Comparison of ENCODE assay signal across 2 cellular contexts in the genomic region with DNA sequence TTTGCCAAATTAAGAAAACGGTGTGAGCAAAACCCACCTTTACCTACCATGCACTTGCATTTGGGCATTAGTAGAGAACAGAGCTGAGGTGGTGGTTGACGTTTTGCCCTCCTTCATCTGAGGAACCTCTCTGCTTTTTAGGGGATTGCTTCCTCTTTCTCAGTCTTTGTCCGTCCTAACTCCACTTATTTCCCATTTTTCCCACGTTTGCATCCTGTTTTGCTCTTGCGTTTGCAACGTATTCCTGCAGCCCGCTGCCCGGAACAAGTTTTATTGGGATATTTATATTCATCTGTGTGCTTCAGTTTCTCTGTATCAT.
TF ChIP-seq lines count a peak whose summit lies in the region.

No MANE protein-coding gene starts in this region.

TF ChIP-seq in GM12878, 131 proteins besides CTCF, POLR2A, EP300 and RAD21 (continued from another document and continues in another):
- TF ChIP-seq, protein P1, sequence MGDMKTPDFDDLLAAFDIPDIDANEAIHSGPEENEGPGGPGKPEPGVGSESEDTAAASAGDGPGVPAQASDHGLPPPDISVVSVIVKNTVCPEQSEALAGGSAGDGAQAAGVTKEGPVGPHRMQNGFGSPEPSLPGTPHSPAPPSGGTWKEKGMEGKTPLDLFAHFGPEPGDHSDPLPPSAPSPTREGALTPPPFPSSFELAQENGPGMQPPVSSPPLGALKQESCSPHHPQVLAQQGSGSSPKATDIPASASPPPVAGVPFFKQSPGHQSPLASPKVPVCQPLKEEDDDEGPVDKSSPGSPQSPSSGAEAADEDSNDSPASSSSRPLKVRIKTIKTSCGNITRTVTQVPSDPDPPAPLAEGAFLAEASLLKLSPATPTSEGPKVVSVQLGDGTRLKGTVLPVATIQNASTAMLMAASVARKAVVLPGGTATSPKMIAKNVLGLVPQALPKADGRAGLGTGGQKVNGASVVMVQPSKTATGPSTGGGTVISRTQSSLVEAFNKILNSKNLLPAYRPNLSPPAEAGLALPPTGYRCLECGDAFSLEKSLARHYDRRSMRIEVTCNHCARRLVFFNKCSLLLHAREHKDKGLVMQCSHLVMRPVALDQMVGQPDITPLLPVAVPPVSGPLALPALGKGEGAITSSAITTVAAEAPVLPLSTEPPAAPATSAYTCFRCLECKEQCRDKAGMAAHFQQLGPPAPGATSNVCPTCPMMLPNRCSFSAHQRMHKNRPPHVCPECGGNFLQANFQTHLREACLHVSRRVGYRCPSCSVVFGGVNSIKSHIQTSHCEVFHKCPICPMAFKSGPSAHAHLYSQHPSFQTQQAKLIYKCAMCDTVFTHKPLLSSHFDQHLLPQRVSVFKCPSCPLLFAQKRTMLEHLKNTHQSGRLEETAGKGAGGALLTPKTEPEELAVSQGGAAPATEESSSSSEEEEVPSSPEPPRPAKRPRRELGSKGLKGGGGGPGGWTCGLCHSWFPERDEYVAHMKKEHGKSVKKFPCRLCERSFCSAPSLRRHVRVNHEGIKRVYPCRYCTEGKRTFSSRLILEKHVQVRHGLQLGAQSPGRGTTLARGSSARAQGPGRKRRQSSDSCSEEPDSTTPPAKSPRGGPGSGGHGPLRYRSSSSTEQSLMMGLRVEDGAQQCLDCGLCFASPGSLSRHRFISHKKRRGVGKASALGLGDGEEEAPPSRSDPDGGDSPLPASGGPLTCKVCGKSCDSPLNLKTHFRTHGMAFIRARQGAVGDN (IDR thresholded peaks at IDR 0.05) = peak; percentile 83
- 0 out of 2 replicates have a peak, but pooled peaks have one; percentile 0 for TF ChIP-seq FOXK2 (IDR thresholded peaks at IDR 0.05)
- TF ChIP-seq HDGF (IDR thresholded peaks at IDR 0.05) = 0 out of 2 replicates have a peak, but pooled peaks have one; percentile 2
- TF ChIP-seq DPF2 (IDR thresholded peaks at IDR 0.05) = no peak
- no peak for TF ChIP-seq CREB1 (IDR thresholded peaks at IDR 0.05; ENCODE audit: low read depth)
- TF ChIP-seq, protein P2, sequence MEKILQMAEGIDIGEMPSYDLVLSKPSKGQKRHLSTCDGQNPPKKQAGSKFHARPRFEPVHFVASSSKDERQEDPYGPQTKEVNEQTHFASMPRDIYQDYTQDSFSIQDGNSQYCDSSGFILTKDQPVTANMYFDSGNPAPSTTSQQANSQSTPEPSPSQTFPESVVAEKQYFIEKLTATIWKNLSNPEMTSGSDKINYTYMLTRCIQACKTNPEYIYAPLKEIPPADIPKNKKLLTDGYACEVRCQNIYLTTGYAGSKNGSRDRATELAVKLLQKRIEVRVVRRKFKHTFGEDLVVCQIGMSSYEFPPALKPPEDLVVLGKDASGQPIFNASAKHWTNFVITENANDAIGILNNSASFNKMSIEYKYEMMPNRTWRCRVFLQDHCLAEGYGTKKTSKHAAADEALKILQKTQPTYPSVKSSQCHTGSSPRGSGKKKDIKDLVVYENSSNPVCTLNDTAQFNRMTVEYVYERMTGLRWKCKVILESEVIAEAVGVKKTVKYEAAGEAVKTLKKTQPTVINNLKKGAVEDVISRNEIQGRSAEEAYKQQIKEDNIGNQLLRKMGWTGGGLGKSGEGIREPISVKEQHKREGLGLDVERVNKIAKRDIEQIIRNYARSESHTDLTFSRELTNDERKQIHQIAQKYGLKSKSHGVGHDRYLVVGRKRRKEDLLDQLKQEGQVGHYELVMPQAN (conservative IDR thresholded peaks at IDR 0.05) = 0 out of 2 replicates have a peak, but pooled peaks have one; percentile 12
- TF ChIP-seq SMAD1 (IDR thresholded peaks at IDR 0.05; ENCODE audit: low read depth, partially characterized antibody) = no peak
- TF ChIP-seq ZZZ3 (IDR thresholded peaks at IDR 0.05; ENCODE audit: control insufficient read depth, insufficient read length, low read depth) = no peak
- TF ChIP-seq, protein P3, sequence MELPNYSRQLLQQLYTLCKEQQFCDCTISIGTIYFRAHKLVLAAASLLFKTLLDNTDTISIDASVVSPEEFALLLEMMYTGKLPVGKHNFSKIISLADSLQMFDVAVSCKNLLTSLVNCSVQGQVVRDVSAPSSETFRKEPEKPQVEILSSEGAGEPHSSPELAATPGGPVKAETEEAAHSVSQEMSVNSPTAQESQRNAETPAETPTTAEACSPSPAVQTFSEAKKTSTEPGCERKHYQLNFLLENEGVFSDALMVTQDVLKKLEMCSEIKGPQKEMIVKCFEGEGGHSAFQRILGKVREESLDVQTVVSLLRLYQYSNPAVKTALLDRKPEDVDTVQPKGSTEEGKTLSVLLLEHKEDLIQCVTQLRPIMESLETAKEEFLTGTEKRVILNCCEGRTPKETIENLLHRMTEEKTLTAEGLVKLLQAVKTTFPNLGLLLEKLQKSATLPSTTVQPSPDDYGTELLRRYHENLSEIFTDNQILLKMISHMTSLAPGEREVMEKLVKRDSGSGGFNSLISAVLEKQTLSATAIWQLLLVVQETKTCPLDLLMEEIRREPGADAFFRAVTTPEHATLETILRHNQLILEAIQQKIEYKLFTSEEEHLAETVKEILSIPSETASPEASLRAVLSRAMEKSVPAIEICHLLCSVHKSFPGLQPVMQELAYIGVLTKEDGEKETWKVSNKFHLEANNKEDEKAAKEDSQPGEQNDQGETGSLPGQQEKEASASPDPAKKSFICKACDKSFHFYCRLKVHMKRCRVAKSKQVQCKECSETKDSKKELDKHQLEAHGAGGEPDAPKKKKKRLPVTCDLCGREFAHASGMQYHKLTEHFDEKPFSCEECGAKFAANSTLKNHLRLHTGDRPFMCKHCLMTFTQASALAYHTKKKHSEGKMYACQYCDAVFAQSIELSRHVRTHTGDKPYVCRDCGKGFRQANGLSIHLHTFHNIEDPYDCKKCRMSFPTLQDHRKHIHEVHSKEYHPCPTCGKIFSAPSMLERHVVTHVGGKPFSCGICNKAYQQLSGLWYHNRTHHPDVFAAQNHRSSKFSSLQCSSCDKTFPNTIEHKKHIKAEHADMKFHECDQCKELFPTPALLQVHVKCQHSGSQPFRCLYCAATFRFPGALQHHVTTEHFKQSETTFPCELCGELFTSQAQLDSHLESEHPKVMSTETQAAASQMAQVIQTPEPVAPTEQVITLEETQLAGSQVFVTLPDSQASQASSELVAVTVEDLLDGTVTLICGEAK (IDR thresholded peaks at IDR 0.05; ENCODE audit: borderline replicate concordance) = peak; percentile 32
- TF ChIP-seq CREM (IDR thresholded peaks at IDR 0.05; ENCODE audit: low read depth) = no peak
- no peak for TF ChIP-seq POLR2AphosphoS2 (IDR thresholded peaks at IDR 0.05; ENCODE audit: low read depth, low read length)
- no peak for TF ChIP-seq NFYA (IDR thresholded peaks at IDR 0.05; ENCODE audit: borderline replicate concordance, low read depth, low read length)
- no peak for TF ChIP-seq RB1 (IDR thresholded peaks at IDR 0.05; ENCODE audit: borderline replicate concordance)
- no peak for TF ChIP-seq MTA3 (IDR thresholded peaks at IDR 0.05; ENCODE audit: borderline replicate concordance, low read length)
- no peak for TF ChIP-seq CHD4 (IDR thresholded peaks at IDR 0.05)
- no peak for TF ChIP-seq NRF1 (conservative IDR thresholded peaks at IDR 0.05; ENCODE audit: low read depth, low read length)
- no peak for TF ChIP-seq HCFC1 (IDR thresholded peaks at IDR 0.05; ENCODE audit: low read length)
- TF ChIP-seq ZNF24 (IDR thresholded peaks at IDR 0.05) = no peak
- TF ChIP-seq ZNF217 (IDR thresholded peaks at IDR 0.05) = no peak
- TF ChIP-seq IRF4 (IDR thresholded peaks at IDR 0.05; ENCODE audit: low read depth, low read length) = no peak
- TF ChIP-seq PAX5 (IDR thresholded peaks at IDR 0.05; ENCODE audit: borderline replicate concordance, low read depth, low read length) = no peak
- TF ChIP-seq JUNB (IDR thresholded peaks at IDR 0.05) = no peak
- no peak for TF ChIP-seq BRCA1 (IDR thresholded peaks at IDR 0.05; ENCODE audit: low read depth, low read length)

TF ChIP-seq in liver, 16 proteins besides CTCF, POLR2A, EP300 and RAD21 (continued from another document):
- TF ChIP-seq, protein P4, sequence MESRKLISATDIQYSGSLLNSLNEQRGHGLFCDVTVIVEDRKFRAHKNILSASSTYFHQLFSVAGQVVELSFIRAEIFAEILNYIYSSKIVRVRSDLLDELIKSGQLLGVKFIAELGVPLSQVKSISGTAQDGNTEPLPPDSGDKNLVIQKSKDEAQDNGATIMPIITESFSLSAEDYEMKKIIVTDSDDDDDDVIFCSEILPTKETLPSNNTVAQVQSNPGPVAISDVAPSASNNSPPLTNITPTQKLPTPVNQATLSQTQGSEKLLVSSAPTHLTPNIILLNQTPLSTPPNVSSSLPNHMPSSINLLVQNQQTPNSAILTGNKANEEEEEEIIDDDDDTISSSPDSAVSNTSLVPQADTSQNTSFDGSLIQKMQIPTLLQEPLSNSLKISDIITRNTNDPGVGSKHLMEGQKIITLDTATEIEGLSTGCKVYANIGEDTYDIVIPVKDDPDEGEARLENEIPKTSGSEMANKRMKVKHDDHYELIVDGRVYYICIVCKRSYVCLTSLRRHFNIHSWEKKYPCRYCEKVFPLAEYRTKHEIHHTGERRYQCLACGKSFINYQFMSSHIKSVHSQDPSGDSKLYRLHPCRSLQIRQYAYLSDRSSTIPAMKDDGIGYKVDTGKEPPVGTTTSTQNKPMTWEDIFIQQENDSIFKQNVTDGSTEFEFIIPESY (IDR thresholded peaks at IDR 0.05) = no peak
- TF ChIP-seq YY1 (IDR thresholded peaks at IDR 0.05) (no peak), SP1 (IDR thresholded peaks at IDR 0.05) (no peak), HNF4A (conservative IDR thresholded peaks at IDR 0.05) (no peak), TAF1 (conservative IDR thresholded peaks at IDR 0.05) (no peak), FOXA1 (IDR thresholded peaks at IDR 0.05) (no peak), RXRA (IDR thresholded peaks at IDR 0.05) (no peak), JUND (IDR thresholded peaks at IDR 0.05) (no peak)
- TF ChIP-seq, protein P5, sequence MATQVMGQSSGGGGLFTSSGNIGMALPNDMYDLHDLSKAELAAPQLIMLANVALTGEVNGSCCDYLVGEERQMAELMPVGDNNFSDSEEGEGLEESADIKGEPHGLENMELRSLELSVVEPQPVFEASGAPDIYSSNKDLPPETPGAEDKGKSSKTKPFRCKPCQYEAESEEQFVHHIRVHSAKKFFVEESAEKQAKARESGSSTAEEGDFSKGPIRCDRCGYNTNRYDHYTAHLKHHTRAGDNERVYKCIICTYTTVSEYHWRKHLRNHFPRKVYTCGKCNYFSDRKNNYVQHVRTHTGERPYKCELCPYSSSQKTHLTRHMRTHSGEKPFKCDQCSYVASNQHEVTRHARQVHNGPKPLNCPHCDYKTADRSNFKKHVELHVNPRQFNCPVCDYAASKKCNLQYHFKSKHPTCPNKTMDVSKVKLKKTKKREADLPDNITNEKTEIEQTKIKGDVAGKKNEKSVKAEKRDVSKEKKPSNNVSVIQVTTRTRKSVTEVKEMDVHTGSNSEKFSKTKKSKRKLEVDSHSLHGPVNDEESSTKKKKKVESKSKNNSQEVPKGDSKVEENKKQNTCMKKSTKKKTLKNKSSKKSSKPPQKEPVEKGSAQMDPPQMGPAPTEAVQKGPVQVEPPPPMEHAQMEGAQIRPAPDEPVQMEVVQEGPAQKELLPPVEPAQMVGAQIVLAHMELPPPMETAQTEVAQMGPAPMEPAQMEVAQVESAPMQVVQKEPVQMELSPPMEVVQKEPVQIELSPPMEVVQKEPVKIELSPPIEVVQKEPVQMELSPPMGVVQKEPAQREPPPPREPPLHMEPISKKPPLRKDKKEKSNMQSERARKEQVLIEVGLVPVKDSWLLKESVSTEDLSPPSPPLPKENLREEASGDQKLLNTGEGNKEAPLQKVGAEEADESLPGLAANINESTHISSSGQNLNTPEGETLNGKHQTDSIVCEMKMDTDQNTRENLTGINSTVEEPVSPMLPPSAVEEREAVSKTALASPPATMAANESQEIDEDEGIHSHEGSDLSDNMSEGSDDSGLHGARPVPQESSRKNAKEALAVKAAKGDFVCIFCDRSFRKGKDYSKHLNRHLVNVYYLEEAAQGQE (IDR thresholded peaks at IDR 0.05) = no peak
TF ChIP-seq in liver: peak in this region for 0.
